In the genomic region with DNA sequence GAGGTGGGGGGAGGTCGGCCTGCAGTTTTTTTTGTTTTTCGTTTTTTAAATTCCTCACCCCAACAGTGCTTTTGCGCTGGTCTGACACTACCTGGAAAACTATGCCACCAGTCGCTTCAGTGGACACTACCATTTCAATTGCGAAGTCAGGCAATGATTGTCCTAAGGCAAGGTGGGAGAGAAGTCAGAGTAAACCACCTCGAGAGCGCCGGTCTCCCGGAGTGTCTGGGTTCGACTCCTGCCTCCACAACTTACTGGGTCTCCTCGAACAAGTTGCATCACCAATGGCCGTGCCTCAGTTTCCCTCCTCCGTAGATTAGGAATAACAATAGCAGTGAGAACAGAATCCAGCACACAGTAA, we compare ENCODE assay signal across 8 cellular contexts. TPM values are rescaled to one million over a fixed set of nuclear protein-coding genes. Genes with fewer than 3 reads are reported as not detected.
DNase-seq lines count a peak whose midpoint lies in the region; ATAC-seq and TF ChIP-seq lines count a peak whose summit lies in the region.

No MANE protein-coding gene starts in this region.

- TF ChIP-seq CTCF in gastrocnemius medialis (IDR thresholded peaks at IDR 0.05 in 4 of 5, conservative IDR thresholded peaks at IDR 0.05 in 1 of 5), result no peak

- H3K36me3 Mint-ChIP-seq in activated naive CD8-positive, alpha-beta T cell treated with anti-CD3 and anti-CD28 coated beads, Interleukin-2, amount 10 ng/mL, durations not matched to agents 7 days and 5 days, result no peaks in the 10 kb centered on the region

- intact Hi-C loops in gastrocnemius medialis (cut with DNase I; ENCODE audit: low total_unique reads), result no loop called here

- H3K36me3 ChIP-seq in HAP-1 (replicated peaks) (no peaks in the 10 kb centered on the region), iPS-15b (ENCODE audit: control insufficient read depth, insufficient read depth, low read length) (no peaks in the 10 kb centered on the region), gastrocnemius medialis (no peaks in the 10 kb centered on the region)

- no peaks in the 10 kb centered on the region; the same call in 1 of the 2 replicates for H3K9me3 ChIP-seq in HAP-1
- H3K9me3 ChIP-seq in iPS-15b (ENCODE audit: control insufficient read depth, insufficient read depth, low read length), result peaks cover 5% of the 10 kb centered on the region
- H3K9me3 ChIP-seq in gastrocnemius medialis, result no peaks in the 10 kb centered on the region

- H3K27ac Mint-ChIP-seq in activated naive CD8-positive, alpha-beta T cell treated with anti-CD3 and anti-CD28 coated beads, Interleukin-2, amount 10 ng/mL, durations not matched to agents 7 days and 5 days, result no peak overlapping the region

- no peaks in the 10 kb centered on the region for H3K9me3 Mint-ChIP-seq in activated naive CD8-positive, alpha-beta T cell treated with anti-CD3 and anti-CD28 coated beads, Interleukin-2, amount 10 ng/mL, durations not matched to agents 7 days and 5 days

- peak overlapping the region; percentile 62 for H3K4me3 Mint-ChIP-seq in activated naive CD8-positive, alpha-beta T cell treated with anti-CD3 and anti-CD28 coated beads, Interleukin-2, amount 10 ng/mL, durations not matched to agents 7 days and 5 days

- no peak for ATAC-seq in activated naive CD8-positive, alpha-beta T cell treated with anti-CD3 and anti-CD28 coated beads, Interleukin-2, amount 10 ng/mL, durations not matched to agents 7 days and 5 days (ENCODE audit: low read depth)
- ATAC-seq in gastrocnemius medialis (no peak), GM18868 (IDR thresholded peaks at IDR 0.05; ENCODE audit: unreplicated experiment) (no peak), GM21528 (IDR thresholded peaks at IDR 0.05; ENCODE audit: low FRiP score, unreplicated experiment) (no peak)

- H3K9ac ChIP-seq in iPS-15b (ENCODE audit: low read depth, low read length), result peak overlapping the region; percentile 48

- peak overlapping the region; percentile 43 for H3K4me3 ChIP-seq in HAP-1
- H3K4me3 ChIP-seq in iPS-15b (ENCODE audit: low read depth, low read length), result peak overlapping the region; percentile 90
- H3K4me3 ChIP-seq in gastrocnemius medialis, result peak overlapping the region; percentile 41 to 58 (median 52)

- in situ Hi-C loops in HAP-1 (cut with MboI; ENCODE audit: low sequenced_read_pairs), result loop anchor here (25.0 kb wide), 2 partner anchors 482 to 757 kb away; no protein-coding TSS in a partner anchor
- in situ Hi-C loops in gastrocnemius medialis (cut with MboI; ENCODE audit: low sequenced_read_pairs in 4 of 4), result no loop called here

- H3K27me3 Mint-ChIP-seq in activated naive CD8-positive, alpha-beta T cell treated with anti-CD3 and anti-CD28 coated beads, Interleukin-2, amount 10 ng/mL, durations not matched to agents 7 days and 5 days, result peaks cover 51% of the 10 kb centered on the region

- peaks cover 2% of the 10 kb centered on the region for H3K4me1 ChIP-seq in HAP-1
- peaks cover 6% of the 10 kb centered on the region for H3K4me1 ChIP-seq in iPS-15b (ENCODE audit: control insufficient read depth, insufficient read depth, low read length)
- H3K4me1 ChIP-seq in gastrocnemius medialis, result no peaks in the 10 kb centered on the region

- POLR2A ChIA-PET in activated naive CD8-positive, alpha-beta T cell treated with anti-CD3 and anti-CD28 coated beads, Interleukin-2, amount 10 ng/mL, durations not matched to agents 7 days and 5 days (lab: Charles Lee), result no interaction called here

- H3K27ac ChIP-seq in gastrocnemius medialis, result no peak overlapping the region

- DNase-seq in HAP-1 (ENCODE audit: low spot score in 2 of 2) (no peak), gastrocnemius medialis (no peak), kidney glomerular epithelial cell (lab: John Stamatoyannopoulos, UW) (no peak), RPMI8226 (no peak)
- no peak for DNase-seq in activated naive CD8-positive, alpha-beta T cell treated with anti-CD3 and anti-CD28 coated beads, Interleukin-2, amount 10 ng/mL, durations not matched to agents 7 days and 5 days

- H3K27me3 ChIP-seq in HAP-1 (ENCODE audit: low read depth), result no peaks in the 10 kb centered on the region
- peaks cover 9% of the 10 kb centered on the region for H3K27me3 ChIP-seq in iPS-15b (ENCODE audit: control insufficient read depth, insufficient read depth, low read length)
- peaks cover 12 to 20% (median 14%) of the 10 kb centered on the region in 3 donors for H3K27me3 ChIP-seq in gastrocnemius medialis

- H3K4me1 Mint-ChIP-seq in activated naive CD8-positive, alpha-beta T cell treated with anti-CD3 and anti-CD28 coated beads, Interleukin-2, amount 10 ng/mL, durations not matched to agents 7 days and 5 days, result peaks cover 1% of the 10 kb centered on the region

- no peak for TF ChIP-seq POLR2A in gastrocnemius medialis (IDR thresholded peaks at IDR 0.05)

RNA-seq across cellular contexts. Expression of gene SLC44A3, which starts 0.6 kb away (rescaled TPM):
- 1 to 10 TPM in 1 of 2 experiments, under 1 TPM in 1; 0.42 to 1.5 TPM for total RNA-seq in activated naive CD8-positive, alpha-beta T cell treated with anti-CD3 and anti-CD28 coated beads, Interleukin-2, amount 10 ng/mL, durations not matched to agents 7 days and 5 days
- total RNA-seq in gastrocnemius medialis, result under 1 TPM in 1 of 4 donors, not detected in 3; 0.19 TPM
